In the genomic region with DNA sequence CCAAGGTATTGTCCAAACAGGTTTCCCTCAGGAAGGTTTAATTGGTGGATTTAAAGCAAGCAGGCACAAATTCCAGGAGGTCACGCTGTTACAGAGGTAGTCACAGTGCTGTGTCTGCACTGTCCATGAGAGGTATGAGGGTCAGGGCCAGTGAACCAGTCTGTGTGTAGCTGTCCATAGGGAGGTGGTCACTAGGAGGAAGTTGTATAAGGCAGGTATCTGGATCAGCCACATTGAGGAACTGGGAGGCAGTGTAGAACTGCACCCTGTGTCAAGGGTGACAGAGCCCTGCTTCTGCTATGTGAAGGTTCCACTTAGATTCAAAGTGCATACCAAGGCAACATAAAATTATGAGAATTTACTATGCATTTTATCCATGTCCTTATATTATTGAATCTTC, we compare ENCODE assay signal across 1 cellular context.
TF ChIP-seq lines count a peak whose summit lies in the region.

No MANE protein-coding gene starts in this region.

TF ChIP-seq in H1, 55 proteins besides CTCF, POLR2A, EP300 and RAD21:
- no peak for TF ChIP-seq RXRA (IDR thresholded peaks at IDR 0.05; ENCODE audit: insufficient read depth, low read depth, low read length)
- no peak for TF ChIP-seq BACH1 (IDR thresholded peaks at IDR 0.05; ENCODE audit: low read length)
- TF ChIP-seq RNF2 (IDR thresholded peaks at IDR 0.05; ENCODE audit: borderline replicate concordance, low read depth, low read length, missing control alignments, poor library complexity, severe bottlenecking): no peak
- TF ChIP-seq TAF1 (IDR thresholded peaks at IDR 0.05; ENCODE audit: low read depth, low read length): no peak
- no peak for TF ChIP-seq CTBP2 (IDR thresholded peaks at IDR 0.05; ENCODE audit: borderline replicate concordance, insufficient read depth, insufficient read length, low read length)
- TF ChIP-seq FOSL1 (IDR thresholded peaks at IDR 0.05; ENCODE audit: insufficient read depth, low read depth, low read length): no peak
- TF ChIP-seq SP2 (IDR thresholded peaks at IDR 0.05; ENCODE audit: low read length): no peak
- TF ChIP-seq E2F6 (IDR thresholded peaks at IDR 0.05): no peak
- TF ChIP-seq CHD2 (IDR thresholded peaks at IDR 0.05; ENCODE audit: low read length): no peak
- no peak for TF ChIP-seq KDM4A (IDR thresholded peaks at IDR 0.05; ENCODE audit: low read depth, low read length, severe bottlenecking)
- no peak for TF ChIP-seq ATF2 (IDR thresholded peaks at IDR 0.05; ENCODE audit: low read length)
TF ChIP-seq in H1: peak in this region for 0.
